ENCODE assay signal across 18 cellular contexts in the genomic region with DNA sequence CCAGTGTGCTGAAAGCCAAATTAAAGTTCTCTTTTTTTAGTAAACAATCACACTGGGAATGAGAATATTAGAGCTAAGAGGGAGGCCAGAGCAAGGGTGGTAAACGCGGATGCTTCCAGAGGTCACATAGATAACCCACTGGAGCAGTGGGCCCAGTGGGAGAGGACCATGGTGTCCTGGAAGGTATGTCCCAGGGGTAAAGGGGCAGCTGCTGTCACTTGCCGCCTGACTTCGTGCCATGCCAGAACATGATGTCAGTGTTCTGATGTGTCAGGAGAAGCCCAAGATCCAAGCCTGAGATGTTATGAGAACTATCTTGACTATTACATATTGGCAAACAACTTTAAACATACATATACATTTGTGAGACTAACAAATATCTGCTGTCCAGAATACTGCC.
DNase-seq lines count a peak whose midpoint lies in the region; ATAC-seq and TF ChIP-seq lines count a peak whose summit lies in the region.
"Had no signal": no experiment of that assay in that cellular context is flagged by ENCODE, and none has a peak within 500 bp of the region (broad histone marks: within the 10 kb centered on the region; RNA-seq: fewer than 3 reads in every experiment).

No MANE protein-coding gene starts in this region.

- no peak for TF ChIP-seq POLR2A in stomach (IDR thresholded peaks at IDR 0.05)

- no peaks in the 10 kb centered on the region for H3K9me3 Mint-ChIP-seq in HFFc6
- H3K9me3 Mint-ChIP-seq in endothelial cell (ENCODE audit: unreplicated experiment): no peaks in the 10 kb centered on the region
- H3K9me3 Mint-ChIP-seq in mesothelial cell of epicardium: no peaks in the 10 kb centered on the region
- H3K9me3 Mint-ChIP-seq in nephron progenitor cell: no peaks in the 10 kb centered on the region
- H3K9me3 Mint-ChIP-seq in stimulated activated memory B cell treated with anti-CD40 and anti-IgM and Interleukin-4, amounts not matched to agents 10 μg/mL and 1 μg/mL and 100 μg/mL, for 72 hours: no peaks in the 10 kb centered on the region
- H3K9me3 Mint-ChIP-seq: activated B cell treated with CpG ODN at 0.5 μM for 24 hours; T-helper 2 cell treated with Interferon-gamma antibody and Interleukin-4, amounts not matched to agents 5 μg/mL and 100 μg/mL, for 36 hours had no signal

- TF ChIP-seq CTCF in HFFc6 (IDR thresholded peaks at IDR 0.05): no peak
- TF ChIP-seq CTCF in endothelial cell (IDR thresholded peaks at IDR 0.05; ENCODE audit: unreplicated experiment): no peak
- no peak for TF ChIP-seq CTCF in mesothelial cell of epicardium (IDR thresholded peaks at IDR 0.05; ENCODE audit: unreplicated experiment)
- no peak for TF ChIP-seq CTCF in stomach (IDR thresholded peaks at IDR 0.05)
- no peak for TF ChIP-seq CTCF in nephron progenitor cell (IDR thresholded peaks at IDR 0.05)

- peak overlapping the region; percentile 83 for H3K27ac Mint-ChIP-seq in HFFc6
- peak overlapping the region; percentile 57 for H3K27ac Mint-ChIP-seq in endothelial cell (ENCODE audit: unreplicated experiment)
- H3K27ac Mint-ChIP-seq in mesothelial cell of epicardium: peak overlapping the region; percentile 90
- H3K27ac Mint-ChIP-seq in nephron progenitor cell: no peak overlapping the region
- H3K27ac Mint-ChIP-seq in stimulated activated memory B cell treated with anti-CD40 and anti-IgM and Interleukin-4, amounts not matched to agents 10 μg/mL and 1 μg/mL and 100 μg/mL, for 72 hours: no peak overlapping the region
- H3K27ac Mint-ChIP-seq: activated B cell treated with CpG ODN at 0.5 μM for 24 hours; T-helper 2 cell treated with Interferon-gamma antibody and Interleukin-4, amounts not matched to agents 5 μg/mL and 100 μg/mL, for 36 hours had no signal

- no peaks in the 10 kb centered on the region for H3K27me3 ChIP-seq in stomach
- H3K27me3 ChIP-seq: suprapubic skin had no signal

- H3K9me3 ChIP-seq in stomach: no peaks in the 10 kb centered on the region
- H3K9me3 ChIP-seq: suprapubic skin had no signal

- peaks cover 83% of the 10 kb centered on the region for H3K4me1 Mint-ChIP-seq in HFFc6 (ENCODE audit: low read depth)
- H3K4me1 Mint-ChIP-seq in endothelial cell (ENCODE audit: unreplicated experiment): peaks cover 29% of the 10 kb centered on the region
- peaks cover 41% of the 10 kb centered on the region for H3K4me1 Mint-ChIP-seq in mesothelial cell of epicardium
- peaks cover 29% of the 10 kb centered on the region for H3K4me1 Mint-ChIP-seq in nephron progenitor cell
- H3K4me1 Mint-ChIP-seq in stimulated activated memory B cell treated with anti-CD40 and anti-IgM and Interleukin-4, amounts not matched to agents 10 μg/mL and 1 μg/mL and 100 μg/mL, for 72 hours: no peaks in the 10 kb centered on the region
- H3K4me1 Mint-ChIP-seq: activated B cell treated with CpG ODN at 0.5 μM for 24 hours had no signal

- intact Hi-C loops in stomach (cut with DNase I; ENCODE audit: low total_unique reads): no loop called here

- H3K36me3 ChIP-seq in stomach: no peaks in the 10 kb centered on the region
- H3K36me3 ChIP-seq: suprapubic skin had no signal

- H3K4me1 ChIP-seq in stomach: peaks cover 0 to 23% (median 14%) of the 10 kb centered on the region in 4 donors

- H3K36me3 Mint-ChIP-seq in HFFc6 (ENCODE audit: low read depth) (peaks cover 47% of the 10 kb centered on the region), endothelial cell (ENCODE audit: low read depth, unreplicated experiment) (no peaks in the 10 kb centered on the region), mesothelial cell of epicardium (peaks cover 10% of the 10 kb centered on the region), nephron progenitor cell (ENCODE audit: low read depth) (no peaks in the 10 kb centered on the region)
- H3K36me3 Mint-ChIP-seq in stimulated activated memory B cell treated with anti-CD40 and anti-IgM and Interleukin-4, amounts not matched to agents 10 μg/mL and 1 μg/mL and 100 μg/mL, for 72 hours: no peaks in the 10 kb centered on the region

- 80 to 92% (median 88%) methylated on average over 4 of the region's 4 CpGs for WGBS in stomach, 5 donors

- H3K27ac ChIP-seq in stomach: peak overlapping the region in 4 of 5 donors; percentile 21 to 80 (median 70)
- H3K27ac ChIP-seq: C4-2B, KMS-11, suprapubic skin had no signal

- no peak overlapping the region for H3K4me3 ChIP-seq in stomach
- H3K4me3 ChIP-seq: suprapubic skin had no signal

- no peak for ATAC-seq in stimulated activated memory B cell treated with anti-CD40 and anti-IgM and Interleukin-4, amounts not matched to agents 10 μg/mL and 1 μg/mL and 100 μg/mL, for 72 hours
- ATAC-seq: sciatic nerve had no signal

- H3K27me3 Mint-ChIP-seq in HFFc6 (ENCODE audit: insufficient read depth) (no peaks in the 10 kb centered on the region; the same call in 1 of the 2 replicates), endothelial cell (ENCODE audit: unreplicated experiment) (peaks cover 2% of the 10 kb centered on the region), mesothelial cell of epicardium (ENCODE audit: low read depth) (no peaks in the 10 kb centered on the region), nephron progenitor cell (ENCODE audit: low read depth, poor library complexity) (no peaks in the 10 kb centered on the region)
- H3K27me3 Mint-ChIP-seq in stimulated activated memory B cell treated with anti-CD40 and anti-IgM and Interleukin-4, amounts not matched to agents 10 μg/mL and 1 μg/mL and 100 μg/mL, for 72 hours: peaks cover 36% of the 10 kb centered on the region

- DNase-seq in HFFc6: no peak
- DNase-seq in endothelial cell (ENCODE audit: low spot score): no peak
- no peak for DNase-seq in mesothelial cell of epicardium (ENCODE audit: low spot score in 2 of 2, unreplicated experiment in 2 of 2)
- DNase-seq in stomach: no peak
- no peak for DNase-seq in nephron progenitor cell
- DNase-seq in activated naive CD4-positive, alpha-beta T cell treated with Interleukin-2 at 50 U/mL for 16 hours: no peak
- DNase-seq in activated CD4-positive, CD25-positive, alpha-beta regulatory T cell (lab: John Stamatoyannopoulos, UW): no peak
- DNase-seq: activated B cell treated with CpG ODN at 0.5 μM for 24 hours; activated CD8-positive, alpha-beta memory T cell treated with anti-CD3 and anti-CD28 coated beads for 24 hours; foreskin fibroblast; NCI-H1092 treated with DMSO at 0.1 percent for 48 hours; NCI-H748 treated with DMSO at 0.1 percent for 48 hours had no signal

- no peak for TF ChIP-seq EP300 in stomach (IDR thresholded peaks at IDR 0.05)

- H3K4me3 Mint-ChIP-seq in HFFc6 (no peak overlapping the region), endothelial cell (ENCODE audit: unreplicated experiment) (no peak overlapping the region), mesothelial cell of epicardium (no peak overlapping the region), nephron progenitor cell (no peak overlapping the region)
- H3K4me3 Mint-ChIP-seq in stimulated activated memory B cell treated with anti-CD40 and anti-IgM and Interleukin-4, amounts not matched to agents 10 μg/mL and 1 μg/mL and 100 μg/mL, for 72 hours: no peak overlapping the region
- H3K4me3 Mint-ChIP-seq: activated B cell treated with CpG ODN at 0.5 μM for 24 hours; T-helper 2 cell treated with Interferon-gamma antibody and Interleukin-4, amounts not matched to agents 5 μg/mL and 100 μg/mL, for 36 hours had no signal

Comparison
In these comparisons a context has a peak if more than half of its experiments do, and no peak if none do; other contexts are left out.
1. H3K27ac Mint-ChIP-seq: peak in HFFc6 (single experiment), endothelial cell (single experiment) and mesothelial cell of epicardium (single experiment); none in nephron progenitor cell (single experiment) and stimulated activated memory B cell treated with anti-CD40 and anti-IgM and Interleukin-4, amounts not matched to agents 10 μg/mL and 1 μg/mL and 100 μg/mL, for 72 hours (single experiment).